Comparison of ENCODE assay signal across 1 cellular context in genomic region chr6:167898673-167899311, GRCh38.
TF ChIP-seq lines count a peak whose summit lies in the region.

No MANE protein-coding gene starts in this region.

TF ChIP-seq in GM12878, 131 proteins besides CTCF, POLR2A, EP300 and RAD21 (continued from another document):
- TF ChIP-seq ATF2 (IDR thresholded peaks at IDR 0.05; ENCODE audit: low read length) (no peak), CREM (IDR thresholded peaks at IDR 0.05; ENCODE audit: low read depth) (no peak)
